In genomic region chr10:71576842-71577241, GRCh38 we compare ENCODE assay signal across 24 cellular contexts.
"Had no signal": no experiment of that assay in that cellular context is flagged by ENCODE, and none has a peak within 500 bp of the region (broad histone marks: within the 10 kb centered on the region; RNA-seq: fewer than 3 reads in every experiment).

No MANE protein-coding gene starts in this region.

- ATAC-seq: right cardiac atrium; right lobe of liver; stimulated activated effector memory CD8-positive, alpha-beta T cell treated with anti-CD3 and anti-CD28 coated beads, Interleukin-12 subunit alpha, Interleukin-12 subunit beta, amount 100 ng/mL, for 72 hours; stimulated activated naive B cell treated with anti-CD40 and anti-IgM and Interleukin-4, amounts not matched to agents 10 μg/mL and 1 μg/mL and 100 μg/mL, for 72 hours had no signal

- H3K27ac ChIP-seq: neural progenitor cell, ovary, parathyroid adenoma, psoas muscle, right lobe of liver, sigmoid colon, stomach, thoracic aorta, thyroid gland, tibial nerve, upper lobe of left lung, vagina had no signal

- H3K9me3 ChIP-seq: ovary, psoas muscle, right lobe of liver, sigmoid colon, stomach, thoracic aorta, thyroid gland, tibial nerve, upper lobe of left lung, vagina had no signal

- H3K27me3 ChIP-seq: neural progenitor cell, ovary, right lobe of liver, sigmoid colon, thyroid gland, tibial nerve, upper lobe of left lung, vagina had no signal

- H3K4me1 ChIP-seq: sigmoid colon, stomach had no signal

- DNase-seq: occipital lobe; ovary; sigmoid colon; small intestine; stimulated activated CD4-positive, alpha-beta T cell treated with anti-CD3 and anti-CD28 coated beads, Interleukin-15, amount 100 ng/mL, for 24 hours; stimulated activated CD4-positive, alpha-beta T cell treated with anti-CD3 and anti-CD28 coated beads, Interleukin-2, amount 100 ng/mL, for 24 hours; stimulated activated CD4-positive, alpha-beta T cell treated with anti-CD3 and anti-CD28 coated beads, Interleukin-2, amount 100 ng/mL, for 48 hours; stimulated activated CD4-positive, alpha-beta T cell treated with anti-CD3 and anti-CD28 coated beads, Interleukin-4, amount 100 ng/mL, for 24 hours; stimulated activated naive B cell treated with anti-CD40 and anti-IgM and Interleukin-4, amounts not matched to agents 10 μg/mL and 1 μg/mL and 100 μg/mL, for 72 hours; stimulated activated naive CD4-positive, alpha-beta T cell treated with Interleukin-2 at 50 U/mL for 16 hours; stomach; trophoblast cell; upper lobe of left lung had no signal

- H3K4me3 ChIP-seq: neural progenitor cell, ovary, psoas muscle, right lobe of liver, sigmoid colon, stomach, thoracic aorta, thyroid gland, tibial nerve, upper lobe of left lung, vagina had no signal

- H3K4me2 ChIP-seq: neural progenitor cell had no signal

- H3K36me3 ChIP-seq: neural progenitor cell, ovary, right lobe of liver, sigmoid colon, stomach, thoracic aorta, thyroid gland, tibial nerve, upper lobe of left lung, vagina had no signal

- H3K9ac ChIP-seq: neural progenitor cell, parathyroid adenoma had no signal

- H2AFZ ChIP-seq: neural progenitor cell had no signal

- FAIRE-seq: small intestine, urothelium cell line had no signal
